ENCODE assay signal across 20 cellular contexts in the genomic region with DNA sequence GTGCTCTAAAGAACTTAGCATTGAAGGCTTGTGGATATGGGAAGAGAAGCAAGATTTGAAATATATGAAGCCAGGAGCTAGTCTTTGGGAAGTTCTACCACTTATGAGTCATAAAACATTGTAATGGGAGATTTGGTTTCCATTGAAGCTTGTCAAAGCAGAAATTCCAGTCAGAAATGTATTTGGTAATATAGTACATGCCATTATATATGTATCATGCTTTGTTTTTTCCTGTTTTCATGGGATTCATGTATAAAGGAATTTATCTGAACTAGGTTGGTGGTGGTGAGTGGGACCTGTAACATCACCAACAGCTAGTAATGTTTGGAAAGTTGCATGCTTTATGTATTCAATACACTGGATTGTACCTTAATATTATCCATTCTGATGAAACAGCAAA. TPM values are rescaled to one million over a fixed set of nuclear protein-coding genes. Genes with fewer than 3 reads are reported as not detected.
DNase-seq lines count a peak whose midpoint lies in the region; ATAC-seq and TF ChIP-seq lines count a peak whose summit lies in the region.
"Had no signal": no experiment of that assay in that cellular context is flagged by ENCODE, and none has a peak within 500 bp of the region (broad histone marks: within the 10 kb centered on the region; RNA-seq: fewer than 3 reads in every experiment).

No MANE protein-coding gene starts in this region.

- ATAC-seq in PC-3 (peak; percentile 15; the same call in 1 of the 2 replicates), esophagus mucosa (peak; percentile 45)
- ATAC-seq: HepG2 had no signal

- CTCF ChIA-PET in PC-3 (lab: Charles Lee): no interaction called here
- CTCF ChIA-PET in mammary epithelial cell (lab: Charles Lee; ENCODE audit: low non-redundant PET): no interaction called here

- intact Hi-C loops in PC-3 (cut with micrococcal nuclease): no loop called here
- intact Hi-C loops in mammary epithelial cell (cut with micrococcal nuclease): no loop called here

- H4K20me1 ChIP-seq in PC-3 (ENCODE audit: low read length) (no peaks in the 10 kb centered on the region), mammary epithelial cell (ENCODE audit: insufficient read depth, low read length) (no peaks in the 10 kb centered on the region)

- H3K36me3 ChIP-seq in PC-3 (ENCODE audit: low read depth, low read length): no peaks in the 10 kb centered on the region
- H3K36me3 ChIP-seq in mammary epithelial cell (ENCODE audit: insufficient read depth, low read length): no peaks in the 10 kb centered on the region

- dilution Hi-C loops in mammary epithelial cell (cut with HindIII; ENCODE audit: low sequenced_read_pairs): no loop called here

- H3K4me3 ChIP-seq in PC-3 (ENCODE audit: low read length) (no peak overlapping the region), mammary epithelial cell (replicated peaks in 1 of 3; ENCODE audit: insufficient read depth in 1 of 3, low read depth in 2 of 3, low read length in 3 of 3) (no peak overlapping the region)
- H3K4me3 ChIP-seq: GM23248, PC-9 had no signal

- BruUV-seq in PC-3 (replicated peaks; lab: Mats Ljungman, UMichigan): no TSS peak
- no TSS peak for BruUV-seq in mammary epithelial cell (replicated peaks; lab: Mats Ljungman, UMichigan)

- no peaks in the 10 kb centered on the region for H3K9me3 ChIP-seq in PC-3 (ENCODE audit: low read length)
- no peaks in the 10 kb centered on the region for H3K9me3 ChIP-seq in mammary epithelial cell (replicated peaks; ENCODE audit: insufficient read depth, low read length)

- H3K4me1 ChIP-seq in PC-3 (ENCODE audit: insufficient read depth, low read length) (peaks cover 15% of the 10 kb centered on the region; the same call in 1 of the 2 replicates), mammary epithelial cell (ENCODE audit: insufficient read depth, low read length) (peaks cover 15% of the 10 kb centered on the region)

- H3K9me2 ChIP-seq in PC-3 (replicated peaks; ENCODE audit: low read length): no peaks in the 10 kb centered on the region

- H3F3A ChIP-seq in PC-3 (ENCODE audit: low read length, unreplicated experiment): no peaks in the 10 kb centered on the region

- TF ChIP-seq CTCF in PC-3 (conservative IDR thresholded peaks at IDR 0.05; ENCODE audit: low read depth, low read length) (no peak), mammary epithelial cell (conservative IDR thresholded peaks at IDR 0.05 in 1 of 2, IDR thresholded peaks at IDR 0.05 in 1 of 2; ENCODE audit: extremely low read depth in 1 of 2, insufficient read depth in 1 of 2, low read depth in 1 of 2, low read length in 2 of 2) (no peak)

- in situ Hi-C loops in mammary epithelial cell (cut with MboI; ENCODE audit: low sequenced_read_pairs in 2 of 2): no loop called here

- peak overlapping the region; percentile 43; the same call in 1 of the 2 replicates for H3K27ac ChIP-seq in PC-3 (ENCODE audit: low read length)
- H3K27ac ChIP-seq in mammary epithelial cell (ENCODE audit: insufficient read depth, low read depth, low read length): peak overlapping the region; percentile 22
- H3K27ac ChIP-seq: GM23248, PC-9, RWPE1 had no signal

- H2AFZ ChIP-seq in PC-3 (ENCODE audit: low read length): no peak overlapping the region
- peak overlapping the region; percentile 46 for H2AFZ ChIP-seq in mammary epithelial cell (ENCODE audit: low read depth, low read length)
- H2AFZ ChIP-seq: GM23248, PC-9 had no signal

- H3K9ac ChIP-seq in PC-3 (ENCODE audit: low read length) (no peak overlapping the region), mammary epithelial cell (ENCODE audit: insufficient read depth, low read length) (no peak overlapping the region)
- H3K9ac ChIP-seq: GM23248 had no signal

- peak; percentile 73 for DNase-seq in PC-3
- peak; percentile 49 for DNase-seq in mammary epithelial cell
- peak; percentile 15 for DNase-seq in kidney tubule cell (ENCODE audit: low spot score)
- DNase-seq in cerebellar cortex (ENCODE audit: low spot score): no peak
- DNase-seq in AML-193 (lab: John Stamatoyannopoulos, UW): no peak
- no peak for DNase-seq in amniotic stem cell (lab: John Stamatoyannopoulos, UW)
- DNase-seq: DMS79 treated with DMSO at 0.1 percent for 48 hours, GM23248, HCEC 1CT, KG1, MV-4-11, NCI-H1417, NCI-H187 treated with DMSO at 0.1 percent for 48 hours, NCI-H2227 treated with DMSO at 0.1 percent for 48 hours, NCI-H524 had no signal

- POLR2A ChIA-PET in PC-3 (lab: Charles Lee; ENCODE audit: unreplicated experiment): no interaction called here

- H3K79me2 ChIP-seq in PC-3 (ENCODE audit: low read length) (no peaks in the 10 kb centered on the region), mammary epithelial cell (ENCODE audit: insufficient read depth, low read length) (no peaks in the 10 kb centered on the region)

- H3K4me2 ChIP-seq in PC-3 (ENCODE audit: low read length) (peak overlapping the region; percentile 26; the same call in 1 of the 2 replicates), mammary epithelial cell (ENCODE audit: insufficient read depth, low read depth, low read length) (no peak overlapping the region)
- H3K4me2 ChIP-seq: PC-9 had no signal

- H3K27me3 ChIP-seq in PC-3 (ENCODE audit: low read length): no peaks in the 10 kb centered on the region
- H3K27me3 ChIP-seq in mammary epithelial cell (ENCODE audit: insufficient read depth, low read length): no peaks in the 10 kb centered on the region

RNA-seq across cellular contexts. Expression of a gene that starts 14.6 kb away (rescaled TPM):
- not detected in 2 replicates for total RNA-seq in PC-3 (2014; rRNA removed)
- not detected for total RNA-seq in mammary epithelial cell
- not detected for polyA plus RNA-seq in mammary epithelial cell
- polyA minus RNA-seq in mammary epithelial cell: not detected
- total RNA-seq in esophagus mucosa: not detected
- total RNA-seq: GM23248, HepG2 had no signal
- polyA plus RNA-seq: CD14-positive monocyte, GM23248, HepG2 had no signal

Comparison
In these comparisons a context has a peak if more than half of its experiments do, and no peak if none do; other contexts are left out.
1. DNase-seq: peak in PC-3 (single experiment), mammary epithelial cell (single experiment) and kidney tubule cell (single experiment); none in cerebellar cortex (single experiment), AML-193 (0 of 2) and amniotic stem cell (single experiment).